8 cellular contexts compared by ENCODE assay signal in genomic region chr13:111203742-111204386, GRCh38.
DNase-seq lines count a peak whose midpoint lies in the region; ATAC-seq and TF ChIP-seq lines count a peak whose summit lies in the region.

No MANE protein-coding gene starts in this region.

- H3K27me3 ChIP-seq in Loucy (ENCODE audit: insufficient read depth, low read length, poor library complexity, severe bottlenecking) (no peaks in the 10 kb centered on the region), heart right ventricle (no peaks in the 10 kb centered on the region), smooth muscle cell (ENCODE audit: low read depth) (no peaks in the 10 kb centered on the region)

- peaks cover 37% of the 10 kb centered on the region for H3K4me1 ChIP-seq in Loucy (ENCODE audit: insufficient read depth, low read length, poor library complexity, severe bottlenecking)
- peaks cover 14 to 94% (median 58%) of the 10 kb centered on the region in 9 donors for H3K4me1 ChIP-seq in heart right ventricle
- peaks cover 39% of the 10 kb centered on the region for H3K4me1 ChIP-seq in smooth muscle cell (ENCODE audit: low read depth)

- H3K9me3 ChIP-seq in Loucy (ENCODE audit: insufficient read depth, low read depth, low read length) (no peaks in the 10 kb centered on the region), heart right ventricle (no peaks in the 10 kb centered on the region), smooth muscle cell (replicated peaks; ENCODE audit: low read depth) (no peaks in the 10 kb centered on the region)

- H3K36me3 ChIP-seq in Loucy (ENCODE audit: insufficient read depth, low read length): peaks cover 34% of the 10 kb centered on the region; the same call in 1 of the 2 replicates
- H3K36me3 ChIP-seq in heart right ventricle: peaks cover 0 to 15% (median 0%) of the 10 kb centered on the region in 9 donors
- no peaks in the 10 kb centered on the region for H3K36me3 ChIP-seq in smooth muscle cell (ENCODE audit: low read depth)

- WGBS in heart right ventricle, 2 donors: 37 to 48% methylated on average over 11 of the region's 11 CpGs
- 71% methylated on average over 11 of the region's 11 CpGs for WGBS in smooth muscle cell (ENCODE audit: low lambda C conversion rate)

- TF ChIP-seq CTCF in Loucy (conservative IDR thresholded peaks at IDR 0.05; ENCODE audit: low read length) (no peak), heart right ventricle (IDR thresholded peaks at IDR 0.05) (no peak), smooth muscle cell (IDR thresholded peaks at IDR 0.05; ENCODE audit: borderline replicate concordance, insufficient read depth, poor library complexity, severe bottlenecking) (no peak)

- ATAC-seq in GM19351 (IDR thresholded peaks at IDR 0.05; ENCODE audit: unreplicated experiment) (peak; percentile 41), heart right ventricle (peak; percentile 14 to 73 (median 45)), GM21423 (IDR thresholded peaks at IDR 0.05; ENCODE audit: unreplicated experiment) (no peak)

- DNase-seq in heart right ventricle (no peak), smooth muscle cell (lab: John Stamatoyannopoulos, UW; ENCODE audit: unreplicated experiment) (no peak), NCI-H128 (lab: John Stamatoyannopoulos, UW; ENCODE audit: unreplicated experiment) (no peak), NCI-H510A treated with DMSO at 0.1 percent for 48 hours (lab: John Stamatoyannopoulos, UW) (no peak), NCI-H446 treated with DMSO at 0.1 percent for 48 hours (lab: John Stamatoyannopoulos, UW) (no peak)

- no peaks in the 10 kb centered on the region for H3K9me2 ChIP-seq in Loucy (replicated peaks; ENCODE audit: low read depth, low read length)

- H3K9ac ChIP-seq in Loucy (ENCODE audit: low read depth, low read length, poor library complexity, severe bottlenecking) (no peak overlapping the region), smooth muscle cell (ENCODE audit: low read depth) (peak overlapping the region; percentile 12)

- no peaks in the 10 kb centered on the region for H3F3A ChIP-seq in Loucy (ENCODE audit: low read depth)
- H3F3A ChIP-seq in smooth muscle cell (ENCODE audit: low read depth): peaks cover 5% of the 10 kb centered on the region

- H3K4me3 ChIP-seq in Loucy (ENCODE audit: low read length, poor library complexity, severe bottlenecking) (no peak overlapping the region), heart right ventricle (peak overlapping the region in 9 of 10 donors; percentile 18 to 60 (median 51)), smooth muscle cell (peak overlapping the region; percentile 8)

- H2AFZ ChIP-seq in Loucy (ENCODE audit: low read length): no peak overlapping the region
- H2AFZ ChIP-seq in smooth muscle cell (ENCODE audit: low read depth): no peak overlapping the region

- intact Hi-C loops in heart right ventricle (cut with DNase I): loop anchor here in 2 of 10 donors (2.0 to 10.0 kb wide), 2 partner anchors 49 to 51 kb away; no protein-coding TSS in a partner anchor

- peak overlapping the region; percentile 20 for H3K4me2 ChIP-seq in Loucy (ENCODE audit: low read depth, low read length, poor library complexity, severe bottlenecking)
- H3K4me2 ChIP-seq in smooth muscle cell: peak overlapping the region; percentile 65

- H3K27ac ChIP-seq in heart right ventricle (peak overlapping the region; percentile 42 to 84 (median 79)), smooth muscle cell (ENCODE audit: low read depth) (peak overlapping the region; percentile 44)

- H4K20me1 ChIP-seq in Loucy (ENCODE audit: insufficient read depth, low read length, poor library complexity, severe bottlenecking) (peaks cover 71% of the 10 kb centered on the region), smooth muscle cell (ENCODE audit: low read depth) (peaks cover 92% of the 10 kb centered on the region)

- H3K79me2 ChIP-seq in Loucy (ENCODE audit: insufficient read depth, low read length): peaks cover 97% of the 10 kb centered on the region
- H3K79me2 ChIP-seq in smooth muscle cell (ENCODE audit: low read depth): peaks cover 80% of the 10 kb centered on the region
